8 cellular contexts compared by ENCODE assay signal in genomic region chr10:43436291-43437140, GRCh38. TPM values are rescaled to one million over a fixed set of nuclear protein-coding genes. Genes with fewer than 3 reads are reported as not detected.
DNase-seq lines count a peak whose midpoint lies in the region; ATAC-seq and TF ChIP-seq lines count a peak whose summit lies in the region.

ZNF487 (plus strand) TSS chr10:43437111; CDS start chr10:43475814, 38,703 bp downstream.

- H3F3A ChIP-seq in GM23338 (replicated peaks; ENCODE audit: low read depth) (0 out of 2 replicates have a peak, but pooled peaks cover 4% of the 10 kb centered on the region), SK-N-SH (replicated peaks; ENCODE audit: insufficient read depth) (peaks cover 10% of the 10 kb centered on the region)

- H3K4me1 ChIP-seq in GM23338 (ENCODE audit: insufficient read depth) (peaks cover 3% of the 10 kb centered on the region; the same call in 1 of the 2 replicates), Karpas-422 (ENCODE audit: low read length) (peaks cover 17% of the 10 kb centered on the region), SK-N-SH (ENCODE audit: control insufficient read depth in 1 of 2, insufficient read depth in 2 of 2, low read depth in 1 of 2, low read length in 1 of 2) (no peaks in the 10 kb centered on the region), testis (no peaks in the 10 kb centered on the region)

- POLR2A ChIA-PET in SK-N-SH (lab: Yijun Ruan, JAX): interaction anchor here (1.2 to 1.5 kb wide), 3 partner anchors 16 to 41 kb away, joined by 4 to 5 read pairs (median 4); partner anchors contain the start of gene HNRNPF

- 1% methylated on average over 45 of the region's 69 CpGs for WGBS in SK-N-SH (ENCODE audit: low lambda C conversion rate)
- 0% methylated on average over 24 to 64 of the region's 69 CpGs for WGBS in testis, 2 donors

- peaks cover 2% of the 10 kb centered on the region; the same call in 1 of the 3 replicates for H3K4me1 Mint-ChIP-seq in GM23338

- H3K27me3 ChIP-seq in GM23338 (ENCODE audit: insufficient read depth) (peaks cover 3% of the 10 kb centered on the region; the same call in 1 of the 2 replicates), Karpas-422 (ENCODE audit: low read length) (no peaks in the 10 kb centered on the region), SK-N-SH (ENCODE audit: insufficient read depth) (no peaks in the 10 kb centered on the region), testis (no peaks in the 10 kb centered on the region)

- H3K27ac Mint-ChIP-seq in GM23338: peak within 1 kb of the TSS; percentile 96
- H3K27ac Mint-ChIP-seq in activated naive CD4-positive, alpha-beta T cell treated with anti-CD3 and anti-CD28 coated beads, Interleukin-2, amount 50 U/mL, for 72 hours: peak within 1 kb of the TSS; percentile 98 to 99

- TF ChIP-seq POLR2A in testis (IDR thresholded peaks at IDR 0.05): peak; percentile 46

- no peaks in the 10 kb centered on the region; the same call in 1 of the 3 replicates for H3K9me3 Mint-ChIP-seq in GM23338
- H3K9me3 Mint-ChIP-seq in activated naive CD4-positive, alpha-beta T cell treated with anti-CD3 and anti-CD28 coated beads, Interleukin-2, amount 50 U/mL, for 72 hours: no peaks in the 10 kb centered on the region

- peak within 1 kb of the TSS; percentile 92 for H3K4me3 ChIP-seq in GM23338
- H3K4me3 ChIP-seq in Karpas-422 (ENCODE audit: low read length): peak within 1 kb of the TSS; percentile 93
- H3K4me3 ChIP-seq in SK-N-SH (ENCODE audit: low read depth in 2 of 2, low read length in 1 of 2): peak within 1 kb of the TSS; percentile 65 to 93
- peak within 1 kb of the TSS; percentile 72 to 75 for H3K4me3 ChIP-seq in testis

- no peak for TF ChIP-seq RAD21 in SK-N-SH (IDR thresholded peaks at IDR 0.05; ENCODE audit: low read length)

- intact Hi-C loops in testis (cut with DNase I; ENCODE audit: low total_unique reads): no loop called here

- H4K20me1 ChIP-seq in GM23338 (replicated peaks; ENCODE audit: insufficient read depth): no peaks in the 10 kb centered on the region
- H4K20me1 ChIP-seq in Karpas-422 (ENCODE audit: insufficient read depth, low read depth, low read length): no peaks in the 10 kb centered on the region
- H4K20me1 ChIP-seq in SK-N-SH (ENCODE audit: insufficient read depth): no peaks in the 10 kb centered on the region

- H2AFZ ChIP-seq in GM23338 (peak within 1 kb of the TSS; percentile 97), Karpas-422 (ENCODE audit: low read length) (peak within 1 kb of the TSS; percentile 47; the same call in 1 of the 2 replicates), SK-N-SH (ENCODE audit: low read depth) (peak within 1 kb of the TSS; percentile 79; the same call in 1 of the 2 replicates)

- TF ChIP-seq CTCF in GM23338 (conservative IDR thresholded peaks at IDR 0.05; ENCODE audit: low read depth in 2 of 2) (peak in 1 of 2 experiments; percentile 35; a peak in 1 of 4 replicates), SK-N-SH (IDR thresholded peaks at IDR 0.05) (peak; percentile 27), omental fat pad (IDR thresholded peaks at IDR 0.05) (no peak), testis (IDR thresholded peaks at IDR 0.05) (no peak)

- ATAC-seq in GM23338: peak; percentile 97
- ATAC-seq in activated naive CD4-positive, alpha-beta T cell treated with anti-CD3 and anti-CD28 coated beads, Interleukin-2, amount 50 U/mL, for 72 hours: peak; percentile 96 to 97
- peak; percentile 99 for ATAC-seq in omental fat pad (ENCODE audit: low FRiP score)

- H3K79me2 ChIP-seq in GM23338 (replicated peaks; ENCODE audit: insufficient read depth): no peaks in the 10 kb centered on the region
- peaks cover 27% of the 10 kb centered on the region for H3K79me2 ChIP-seq in Karpas-422 (ENCODE audit: low read length)
- peaks cover 31% of the 10 kb centered on the region; the same call in 1 of the 2 replicates for H3K79me2 ChIP-seq in SK-N-SH (ENCODE audit: insufficient read depth)

- H3K4me2 ChIP-seq in GM23338 (peak within 1 kb of the TSS; percentile 99), Karpas-422 (ENCODE audit: low read depth, low read length, poor library complexity, severe bottlenecking) (peak within 1 kb of the TSS; percentile 91), SK-N-SH (peak within 1 kb of the TSS; percentile 94)

- H3K36me3 ChIP-seq in GM23338 (ENCODE audit: insufficient read depth): no peaks in the 10 kb centered on the region
- no peaks in the 10 kb centered on the region for H3K36me3 ChIP-seq in Karpas-422 (ENCODE audit: insufficient read depth, low read length)
- peaks cover 0 to 3% of the 10 kb centered on the region in 2 experiments for H3K36me3 ChIP-seq in SK-N-SH (replicated peaks in 1 of 2; ENCODE audit: control insufficient read depth in 1 of 2, insufficient read depth in 2 of 2, low read length in 1 of 2)
- H3K36me3 ChIP-seq in testis (ENCODE audit: low read depth, missing control alignments): no peaks in the 10 kb centered on the region

- DNase-seq in GDM1 (lab: John Stamatoyannopoulos, UW): peak; percentile 82
- peak; percentile 90 for DNase-seq in GM23338 (ENCODE audit: low spot score)
- DNase-seq in Karpas-422: peak; percentile 95
- DNase-seq in SK-N-SH: peak; percentile 95
- peak; percentile 91 for DNase-seq in activated naive CD4-positive, alpha-beta T cell treated with anti-CD3 and anti-CD28 coated beads, Interleukin-2, amount 50 U/mL, for 72 hours (ENCODE audit: low spot score in 2 of 2)
- peak; percentile 90 for DNase-seq in glomerular visceral epithelial cell (ENCODE audit: extremely low spot score)
- DNase-seq in omental fat pad (ENCODE audit: low spot score): peak; percentile 56
- peak; percentile 91 for DNase-seq in testis

- H3K9ac ChIP-seq in Karpas-422 (ENCODE audit: low read length) (peak within 1 kb of the TSS; percentile 92), SK-N-SH (peak within 1 kb of the TSS; percentile 99)

- peaks cover 7% of the 10 kb centered on the region; the same call in 2 of the 3 replicates for H3K36me3 Mint-ChIP-seq in GM23338 (ENCODE audit: low read depth)
- H3K36me3 Mint-ChIP-seq in activated naive CD4-positive, alpha-beta T cell treated with anti-CD3 and anti-CD28 coated beads, Interleukin-2, amount 50 U/mL, for 72 hours: peaks cover 6 to 7% of the 10 kb centered on the region in 2 donors

- CTCF ChIA-PET in SK-N-SH (lab: Yijun Ruan, JAX): interaction anchor here (1.2 to 2.0 kb wide), 5 partner anchors 12 to 46 kb away, joined by 3 to 6 read pairs (median 5); no protein-coding TSS in a partner anchor

- no peak; a peak in 1 of 4 replicates for TF ChIP-seq EP300 in SK-N-SH (IDR thresholded peaks at IDR 0.05; ENCODE audit: borderline replicate concordance in 1 of 2, low read depth in 1 of 2, low read length in 1 of 2)

- H3K27ac ChIP-seq in GM23338 (ENCODE audit: low read depth) (peak within 1 kb of the TSS; percentile 95), Karpas-422 (ENCODE audit: low read length) (peak within 1 kb of the TSS; percentile 69), SK-N-SH (ENCODE audit: low read depth in 2 of 2, low read length in 1 of 2) (peak within 1 kb of the TSS; percentile 91 to 97), testis (peak within 1 kb of the TSS; percentile 97)

- peaks cover 11% of the 10 kb centered on the region for H3K27me3 Mint-ChIP-seq in GM23338 (ENCODE audit: insufficient read depth, low read depth, poor library complexity)

- H3K4me3 Mint-ChIP-seq in GM23338: peak within 1 kb of the TSS; percentile 95

- H3K9me2 ChIP-seq in GM23338 (ENCODE audit: insufficient read depth): no peaks in the 10 kb centered on the region
- H3K9me2 ChIP-seq in Karpas-422 (replicated peaks; ENCODE audit: insufficient read depth, low read length): no peaks in the 10 kb centered on the region
- H3K9me2 ChIP-seq in SK-N-SH: no peaks in the 10 kb centered on the region

- no peaks in the 10 kb centered on the region for H3K9me3 ChIP-seq in Karpas-422 (ENCODE audit: low read length)
- H3K9me3 ChIP-seq in SK-N-SH: no peaks in the 10 kb centered on the region
- no peaks in the 10 kb centered on the region for H3K9me3 ChIP-seq in testis

TF ChIP-seq in SK-N-SH, 30 proteins besides CTCF, POLR2A, EP300 and RAD21 (continues in another document):
- no peak for TF ChIP-seq TCF12 (IDR thresholded peaks at IDR 0.05)
- TF ChIP-seq YY1 (IDR thresholded peaks at IDR 0.05; ENCODE audit: low read depth): peak; percentile 80; the same call in 1 of the 2 replicates
- no peak for TF ChIP-seq USF1 (IDR thresholded peaks at IDR 0.05; ENCODE audit: borderline replicate concordance, low read depth)
- TF ChIP-seq MEF2A (IDR thresholded peaks at IDR 0.05; ENCODE audit: borderline replicate concordance, low read depth): no peak
- TF ChIP-seq USF2 (IDR thresholded peaks at IDR 0.05; ENCODE audit: borderline replicate concordance, low read depth, low read length): no peak
- TF ChIP-seq FOXJ3 (CRISPR knock-in tag; IDR thresholded peaks at IDR 0.05): 0 out of 2 replicates have a peak, but pooled peaks have one; percentile 22
- no peak for TF ChIP-seq JUND (IDR thresholded peaks at IDR 0.05)
- no peak for TF ChIP-seq FOXM1 (IDR thresholded peaks at IDR 0.05; ENCODE audit: low read depth)
- TF ChIP-seq SIN3A (IDR thresholded peaks at IDR 0.05; ENCODE audit: borderline replicate concordance, low read depth, low read length): 0 out of 2 replicates have a peak, but pooled peaks have one; percentile 6

RNA-seq across cellular contexts. Expression of gene ZNF487, which starts in this region (rescaled TPM):
- 1.0 and 4.6 TPM in 2 replicates for total RNA-seq in GM23338 (2014; rRNA removed; shearing (Covaris generic))
- 2.5 and 2.9 TPM in 2 replicates for polyA plus RNA-seq in GM23338 (2016; fragmentation: Nextera tagmentation; extraction: Ambion mirVana)
- 11.5 and 11.8 TPM in 2 replicates for total RNA-seq in Karpas-422 (2014; rRNA removed; shearing (Covaris generic); ENCODE audit: low replicate concordance)
- 2.7 and 5.7 TPM in 2 replicates for polyA plus RNA-seq in SK-N-SH (2012; rRNA removed)
- 4.2 and 4.3 TPM in 2 replicates for polyA plus RNA-seq in SK-N-SH (2012; cell fraction: cytosol; rRNA removed)
- polyA plus RNA-seq in SK-N-SH (2012; cell fraction: nucleus; rRNA removed): 5.0 and 6.6 TPM in 2 replicates
- 1 to 10 TPM; 2.7 to 4.1 TPM for total RNA-seq in activated naive CD4-positive, alpha-beta T cell treated with anti-CD3 and anti-CD28 coated beads, Interleukin-2, amount 50 U/mL, for 72 hours
- 1 to 10 TPM; 3.7 to 9.2 (median 6.8) TPM for total RNA-seq in omental fat pad
- 10 to 100 TPM; 22.8 to 46.2 TPM for total RNA-seq in testis
- 43.1 TPM for polyA plus RNA-seq in testis (ENCODE audit: insufficient read depth, low read depth, low replicate concordance)

Comparison
In these comparisons a context has a peak if more than half of its experiments do, and no peak if none do; other contexts are left out.
1. Peak in every context shown above with its lines: DNase-seq, ATAC-seq, H3K4me3 ChIP-seq and H3K27ac ChIP-seq.
2. H2AFZ ChIP-seq: peak in every context shown above with its lines; median percentile 97 in GM23338; 79 in SK-N-SH; 47 in Karpas-422.